In the genomic region with DNA sequence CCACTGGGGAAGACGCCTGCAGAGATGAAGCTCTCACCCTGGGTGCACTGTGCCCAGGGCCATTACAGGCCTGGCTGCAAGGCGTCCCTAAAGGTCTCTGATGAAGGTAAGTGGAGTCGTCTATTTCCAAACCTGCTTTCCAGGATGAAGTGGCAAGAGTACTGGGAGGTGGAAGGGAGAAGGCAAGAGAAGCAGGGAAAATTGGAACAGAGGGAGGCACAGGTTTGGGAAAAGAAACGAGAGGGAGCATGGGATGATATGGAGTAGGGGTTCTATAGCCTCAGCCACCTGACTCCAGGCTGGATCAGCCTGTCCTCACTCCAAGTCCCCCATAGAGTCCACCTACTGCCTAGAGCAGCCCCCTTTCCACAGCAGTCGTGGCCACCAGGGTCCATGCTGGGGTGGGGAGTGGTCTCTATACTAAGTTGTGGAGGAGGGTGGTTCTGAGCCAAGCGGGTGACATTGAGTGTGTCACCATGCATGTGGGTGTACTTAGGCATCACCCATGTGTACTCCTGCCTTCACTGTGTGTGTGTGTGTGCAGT, we compare ENCODE assay signal across 37 cellular contexts. TPM values are rescaled to one million over a fixed set of nuclear protein-coding genes. Genes with fewer than 3 reads are reported as not detected.
"Had no signal": no experiment of that assay in that cellular context is flagged by ENCODE, and none has a peak within 500 bp of the region (broad histone marks: within the 10 kb centered on the region; RNA-seq: fewer than 3 reads in every experiment).

A gene with protein sequence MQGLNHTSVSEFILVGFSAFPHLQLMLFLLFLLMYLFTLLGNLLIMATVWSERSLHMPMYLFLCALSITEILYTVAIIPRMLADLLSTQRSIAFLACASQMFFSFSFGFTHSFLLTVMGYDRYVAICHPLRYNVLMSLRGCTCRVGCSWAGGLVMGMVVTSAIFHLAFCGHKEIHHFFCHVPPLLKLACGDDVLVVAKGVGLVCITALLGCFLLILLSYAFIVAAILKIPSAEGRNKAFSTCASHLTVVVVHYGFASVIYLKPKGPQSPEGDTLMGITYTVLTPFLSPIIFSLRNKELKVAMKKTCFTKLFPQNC (plus strand): TSS at position 51 of the 545 bp plus-strand sequence. CDS start 6,388 bp downstream, outside the sequence.

- H3K27ac ChIP-seq: adrenal gland, breast epithelium, epithelial cell of prostate, esophagus squamous epithelium, gastroesophageal sphincter had no signal

- H3K4me1 ChIP-seq: adrenal gland, breast epithelium, esophagus squamous epithelium, gastroesophageal sphincter had no signal

- H3K4me3 ChIP-seq: adrenal gland, breast epithelium, esophagus squamous epithelium, gastroesophageal sphincter had no signal

- H3K27me3 ChIP-seq: adrenal gland had no signal

- H3K4me1 Mint-ChIP-seq: activated CD4-positive, alpha-beta memory T cell treated with anti-CD3 and anti-CD28 coated beads, Interleukin-2, amount 10 ng/mL, durations not matched to agents 7 days and 5 days; activated CD4-positive, alpha-beta T cell treated with anti-CD3 and anti-CD28 coated beads for 36 hours; activated CD4-positive, alpha-beta T cell treated with anti-CD3 and anti-CD28 coated beads, Interleukin-2, amount 10 ng/mL, durations not matched to agents 24 days and 14 days; activated naive CD4-positive, alpha-beta T cell treated with anti-CD3 and anti-CD28 coated beads, Interleukin-2, amount 10 ng/mL, durations not matched to agents 7 days and 5 days; activated naive CD8-positive, alpha-beta T cell treated with anti-CD3 and anti-CD28 coated beads for 36 hours; activated naive CD8-positive, alpha-beta T cell treated with anti-CD3 and anti-CD28 coated beads, Interleukin-2, amount 50 U/mL, for 24 hours; brain; central memory CD8-positive, alpha-beta T cell had no signal

- H3K4me3 Mint-ChIP-seq: activated CD4-positive, alpha-beta memory T cell treated with anti-CD3 and anti-CD28 coated beads, Interleukin-2, amount 10 ng/mL, durations not matched to agents 7 days and 5 days; activated CD4-positive, alpha-beta T cell treated with anti-CD3 and anti-CD28 coated beads for 36 hours; activated CD4-positive, alpha-beta T cell treated with anti-CD3 and anti-CD28 coated beads, Interleukin-2, amount 10 ng/mL, durations not matched to agents 24 days and 14 days; activated naive CD4-positive, alpha-beta T cell treated with anti-CD3 and anti-CD28 coated beads, Interleukin-2, amount 10 ng/mL, durations not matched to agents 7 days and 5 days; activated naive CD8-positive, alpha-beta T cell treated with anti-CD3 and anti-CD28 coated beads for 36 hours; activated naive CD8-positive, alpha-beta T cell treated with anti-CD3 and anti-CD28 coated beads, Interleukin-2, amount 50 U/mL, for 24 hours; activated T-cell treated with anti-CD3 and anti-CD28 coated beads, Interleukin-2, amount 50 U/mL, for 24 hours; activated T-cell treated with anti-CD3 and anti-CD28 coated beads, Interleukin-2, amount 50 U/mL, for 72 hours; brain; central memory CD8-positive, alpha-beta T cell; effector memory CD8-positive, alpha-beta T cell had no signal

- DNase-seq: activated CD4-positive, alpha-beta memory T cell treated with anti-CD3 and anti-CD28 coated beads, Interleukin-2, amount 10 ng/mL, durations not matched to agents 7 days and 5 days; activated CD4-positive, alpha-beta T cell treated with anti-CD3 and anti-CD28 coated beads for 36 hours; activated CD4-positive, alpha-beta T cell treated with anti-CD3 and anti-CD28 coated beads, Interleukin-2, amount 10 ng/mL, durations not matched to agents 24 days and 14 days; activated CD4-positive, CD25-positive, alpha-beta regulatory T cell; activated CD4-positive, CD25-positive, alpha-beta regulatory T cell treated with anti-CD3 and anti-CD28 coated beads, Interleukin-2, amount 50 U/mL, for 72 hours; activated CD8-positive, alpha-beta memory T cell treated with anti-CD3 and anti-CD28 coated beads, Interleukin-2, amount 50 U/mL, for 48 hours; activated gamma-delta T cell; activated naive CD4-positive, alpha-beta T cell; activated naive CD4-positive, alpha-beta T cell treated with anti-CD3 and anti-CD28 coated beads, Interleukin-2, amount 10 ng/mL, durations not matched to agents 7 days and 5 days; activated naive CD8-positive, alpha-beta T cell treated with anti-CD3 and anti-CD28 coated beads for 36 hours; activated naive CD8-positive, alpha-beta T cell treated with anti-CD3 and anti-CD28 coated beads, Interleukin-2, amount 50 U/mL, for 24 hours; activated T-cell treated with anti-CD3 and anti-CD28 coated beads for 4 hours; activated T-cell treated with anti-CD3 and anti-CD28 coated beads, Interleukin-2, amount 50 U/mL, for 24 hours; activated T-cell treated with anti-CD3 and anti-CD28 coated beads, Interleukin-2, amount 50 U/mL, for 72 hours; adrenal gland; amygdala; aorta; cortex of kidney; dermis blood vessel endothelial cell; effector CD4-positive, alpha-beta T cell; effector memory CD8-positive, alpha-beta T cell; esophagus squamous epithelium; foreskin melanocyte; T-helper 2 cell had no signal

- H3K9me3 ChIP-seq: adrenal gland, breast epithelium, esophagus squamous epithelium, gastroesophageal sphincter had no signal

- ATAC-seq: activated CD4-positive, alpha-beta T cell treated with anti-CD3 and anti-CD28 coated beads for 36 hours; activated naive CD8-positive, alpha-beta T cell treated with anti-CD3 and anti-CD28 coated beads, Interleukin-2, amount 50 U/mL, for 24 hours; activated T-cell treated with anti-CD3 and anti-CD28 coated beads, Interleukin-2, amount 50 U/mL, for 72 hours; effector memory CD8-positive, alpha-beta T cell; gastroesophageal sphincter had no signal

- H3K9me3 Mint-ChIP-seq: activated CD4-positive, alpha-beta memory T cell treated with anti-CD3 and anti-CD28 coated beads, Interleukin-2, amount 10 ng/mL, durations not matched to agents 7 days and 5 days; activated CD4-positive, alpha-beta T cell treated with anti-CD3 and anti-CD28 coated beads, Interleukin-2, amount 10 ng/mL, durations not matched to agents 24 days and 14 days; activated naive CD4-positive, alpha-beta T cell treated with anti-CD3 and anti-CD28 coated beads, Interleukin-2, amount 10 ng/mL, durations not matched to agents 7 days and 5 days; activated naive CD8-positive, alpha-beta T cell treated with anti-CD3 and anti-CD28 coated beads for 36 hours; activated naive CD8-positive, alpha-beta T cell treated with anti-CD3 and anti-CD28 coated beads, Interleukin-2, amount 50 U/mL, for 24 hours; activated T-cell treated with anti-CD3 and anti-CD28 coated beads, Interleukin-2, amount 50 U/mL, for 24 hours; activated T-cell treated with anti-CD3 and anti-CD28 coated beads, Interleukin-2, amount 50 U/mL, for 72 hours; central memory CD8-positive, alpha-beta T cell; effector memory CD8-positive, alpha-beta T cell had no signal

- H3K36me3 Mint-ChIP-seq: activated naive CD4-positive, alpha-beta T cell treated with anti-CD3 and anti-CD28 coated beads, Interleukin-2, amount 10 ng/mL, durations not matched to agents 7 days and 5 days; activated naive CD8-positive, alpha-beta T cell treated with anti-CD3 and anti-CD28 coated beads for 36 hours; brain had no signal

- H3K36me3 ChIP-seq: adrenal gland, breast epithelium, esophagus squamous epithelium, gastroesophageal sphincter had no signal

- H3K27ac Mint-ChIP-seq: activated CD4-positive, alpha-beta memory T cell treated with anti-CD3 and anti-CD28 coated beads, Interleukin-2, amount 10 ng/mL, durations not matched to agents 7 days and 5 days; activated CD4-positive, alpha-beta T cell treated with anti-CD3 and anti-CD28 coated beads for 36 hours; activated CD4-positive, alpha-beta T cell treated with anti-CD3 and anti-CD28 coated beads, Interleukin-2, amount 10 ng/mL, durations not matched to agents 24 days and 14 days; activated naive CD4-positive, alpha-beta T cell treated with anti-CD3 and anti-CD28 coated beads, Interleukin-2, amount 10 ng/mL, durations not matched to agents 7 days and 5 days; activated naive CD8-positive, alpha-beta T cell treated with anti-CD3 and anti-CD28 coated beads for 36 hours; activated naive CD8-positive, alpha-beta T cell treated with anti-CD3 and anti-CD28 coated beads, Interleukin-2, amount 50 U/mL, for 24 hours; activated T-cell treated with anti-CD3 and anti-CD28 coated beads, Interleukin-2, amount 50 U/mL, for 24 hours; activated T-cell treated with anti-CD3 and anti-CD28 coated beads, Interleukin-2, amount 50 U/mL, for 72 hours; brain; effector memory CD8-positive, alpha-beta T cell had no signal

RNA-seq across cellular contexts. Expression of the gene that starts here (rescaled TPM):
- total RNA-seq: activated CD4-positive, alpha-beta memory T cell treated with anti-CD3 and anti-CD28 coated beads, Interleukin-2, amount 10 ng/mL, durations not matched to agents 7 days and 5 days; activated CD4-positive, alpha-beta T cell treated with anti-CD3 and anti-CD28 coated beads for 36 hours; activated CD4-positive, alpha-beta T cell treated with anti-CD3 and anti-CD28 coated beads, Interleukin-2, amount 10 ng/mL, durations not matched to agents 24 days and 14 days; activated naive CD8-positive, alpha-beta T cell treated with anti-CD3 and anti-CD28 coated beads for 36 hours; activated T-cell treated with anti-CD3 and anti-CD28 coated beads, Interleukin-2, amount 50 U/mL, for 72 hours; adrenal gland; aorta; breast epithelium; cardiac septum; cerebellum; dermis blood vessel endothelial cell; endothelial cell of umbilical vein; esophagus squamous epithelium; fibroblast of lung; fibroblast of villous mesenchyme; gastroesophageal sphincter; glomerular endothelial cell; T-helper 1 cell treated with Interleukin-12 subunit alpha and Interleukin-12 subunit beta and Interleukin-4 antibody, amounts not matched to agents 30 ng/mL and 1 ng/mL, for 36 hours had no signal
- polyA plus RNA-seq: adrenal gland, aorta, endothelial cell of umbilical vein, esophagus, fibroblast of lung had no signal
